ENCODE assay signal across 1 cellular context in genomic region chr2:168913171-168913484, GRCh38.
TF ChIP-seq lines count a peak whose summit lies in the region.

No MANE protein-coding gene starts in this region.

TF ChIP-seq in GM23338, 12 proteins besides CTCF, POLR2A, EP300 and RAD21 (continued from another document):
- no peak for TF ChIP-seq ZNF462 (CRISPR knock-in tag; IDR thresholded peaks at IDR 0.05)
- TF ChIP-seq ZNF114 (CRISPR knock-in tag; IDR thresholded peaks at IDR 0.05): no peak
- no peak for TF ChIP-seq EZH2phosphoT487 (IDR thresholded peaks at IDR 0.05; ENCODE audit: unreplicated experiment)
- no peak for TF ChIP-seq EZH2 (IDR thresholded peaks at IDR 0.05; ENCODE audit: low read depth, unreplicated experiment)
- no peak for TF ChIP-seq CREB1 (CRISPR knock-in tag; IDR thresholded peaks at IDR 0.05; ENCODE audit: low read depth)
- TF ChIP-seq POLR2AphosphoS5 (IDR thresholded peaks at IDR 0.05; ENCODE audit: low read depth): no peak
- no peak for TF ChIP-seq ZNF331 (CRISPR knock-in tag; IDR thresholded peaks at IDR 0.05; ENCODE audit: low read depth)
- no peak for TF ChIP-seq ETS1 (IDR thresholded peaks at IDR 0.05)
